13 cellular contexts compared by ENCODE assay signal in genomic region chr14:37587438-37587837, GRCh38. TPM values are rescaled to one million over a fixed set of nuclear protein-coding genes. Genes with fewer than 3 reads are reported as not detected.
A peak's percentile ranks its signal among the peaks of the same experiment; 100 is the strongest.
DNase-seq lines count a peak whose midpoint lies in the region; ATAC-seq, FAIRE-seq and TF ChIP-seq lines count a peak whose summit lies in the region.
"Had no signal": no experiment of that assay in that cellular context is flagged by ENCODE, and none has a peak within 500 bp of the region (broad histone marks: within the 10 kb centered on the region; RNA-seq: fewer than 3 reads in every experiment).

No MANE protein-coding gene starts in this region.

- H4K91ac ChIP-seq in trophoblast cell (ENCODE audit: low read depth, low read length) = no peak overlapping the region

- no peak overlapping the region for H3K27ac Mint-ChIP-seq in GM23338
- H3K27ac Mint-ChIP-seq: activated naive CD8-positive, alpha-beta T cell treated with anti-CD3 and anti-CD28 coated beads, Interleukin-2, amount 10 ng/mL, durations not matched to agents 7 days and 5 days; CD8-positive, alpha-beta memory T cell had no signal

- no peak overlapping the region for H3K14ac ChIP-seq in trophoblast cell (ENCODE audit: low read length)

- H3K9ac ChIP-seq in endothelial cell of umbilical vein (replicated peaks; ENCODE audit: extremely low read depth, insufficient read depth, low read length) = no peak overlapping the region
- no peak overlapping the region for H3K9ac ChIP-seq in trophoblast cell (ENCODE audit: low read length)

- peaks cover 56% of the 10 kb centered on the region for H3K4me1 Mint-ChIP-seq in GM23338
- H3K4me1 Mint-ChIP-seq: activated naive CD8-positive, alpha-beta T cell treated with anti-CD3 and anti-CD28 coated beads, Interleukin-2, amount 10 ng/mL, durations not matched to agents 7 days and 5 days; CD8-positive, alpha-beta memory T cell had no signal

- ATAC-seq in GM23338 = no peak
- ATAC-seq: naive thymus-derived CD4-positive, alpha-beta T cell had no signal

- no peak overlapping the region for H3K27ac ChIP-seq in GM23338 (ENCODE audit: low read depth)
- no peak overlapping the region for H3K27ac ChIP-seq in endothelial cell of umbilical vein (ENCODE audit: insufficient read depth, low read depth, low read length)
- no peak overlapping the region for H3K27ac ChIP-seq in trophoblast cell (ENCODE audit: low read depth, low read length)
- H3K27ac ChIP-seq: skin epidermis, testis had no signal

- H3K23ac ChIP-seq in trophoblast cell (ENCODE audit: low read length) = no peak overlapping the region

- H3K9me2 ChIP-seq in GM23338 (ENCODE audit: insufficient read depth) = no peaks in the 10 kb centered on the region

- no CpG with 5 or more reads among the region's 5 CpGs for WGBS in trophoblast cell (ENCODE audit: extremely low coverage, insufficient coverage, insufficient read length)

- no peak overlapping the region for H2BK5ac ChIP-seq in trophoblast cell (ENCODE audit: low read depth, low read length, poor library complexity)

- H3K18ac ChIP-seq in trophoblast cell (ENCODE audit: low read length) = no peak overlapping the region

- BruUV-seq in endothelial cell of umbilical vein (replicated peaks; lab: Mats Ljungman, UMichigan) = no TSS peak

- CTCF ChIA-PET in endothelial cell of umbilical vein (lab: Charles Lee) = interaction anchor here (1.0 to 2.5 kb wide), 3 partner anchors 10 to 21 kb away, joined by 3 to 11 read pairs (median 3); no protein-coding TSS in a partner anchor

- no peak overlapping the region for H4K8ac ChIP-seq in trophoblast cell (ENCODE audit: low read depth, low read length)

- peaks cover 24% of the 10 kb centered on the region for H4K20me1 ChIP-seq in GM23338 (replicated peaks; ENCODE audit: insufficient read depth)
- peaks cover 6% of the 10 kb centered on the region for H4K20me1 ChIP-seq in endothelial cell of umbilical vein (replicated peaks; ENCODE audit: control insufficient read depth, extremely low read depth, insufficient read depth, low read length)

- H2BK12ac ChIP-seq in trophoblast cell (ENCODE audit: low read length) = no peak overlapping the region

- peak overlapping the region; percentile 75 for H3K4me3 ChIP-seq in GM23338
- H3K4me3 ChIP-seq in endothelial cell of umbilical vein (replicated peaks in 1 of 3; ENCODE audit: insufficient read depth in 1 of 3, low read depth in 1 of 3, low read length in 3 of 3) = no peak overlapping the region
- H3K4me3 ChIP-seq in trophoblast cell (ENCODE audit: low read depth, low read length) = no peak overlapping the region
- H3K4me3 ChIP-seq: skin epidermis had no signal

- H3K4ac ChIP-seq in trophoblast cell (ENCODE audit: low read depth, low read length) = no peak overlapping the region

- no peaks in the 10 kb centered on the region for H3K36me3 Mint-ChIP-seq in GM23338 (ENCODE audit: low read depth)
- H3K36me3 Mint-ChIP-seq: activated naive CD8-positive, alpha-beta T cell treated with anti-CD3 and anti-CD28 coated beads, Interleukin-2, amount 10 ng/mL, durations not matched to agents 7 days and 5 days had no signal

- intact Hi-C loops in endothelial cell of umbilical vein (cut with micrococcal nuclease) = no loop called here

- H3F3A ChIP-seq in GM23338 (replicated peaks; ENCODE audit: low read depth) = peaks cover 6% of the 10 kb centered on the region

- H3K9me3 ChIP-seq in endothelial cell of umbilical vein (replicated peaks; ENCODE audit: control insufficient read depth, insufficient read depth, low read length) (no peaks in the 10 kb centered on the region), trophoblast cell (ENCODE audit: insufficient read depth, low read depth, low read length) (peaks cover 14% of the 10 kb centered on the region)
- H3K9me3 ChIP-seq: testis had no signal

- DNase-seq in GM23338 (ENCODE audit: low spot score) = no peak
- DNase-seq in NCI-H1092 treated with DMSO at 0.1 percent for 48 hours (lab: John Stamatoyannopoulos, UW) = peak; percentile 88
- DNase-seq in endothelial cell of umbilical vein (ENCODE audit: low read depth, low spot score) = peak; percentile 55
- no peak for DNase-seq in trophoblast cell
- no peak for DNase-seq in cerebellum (ENCODE audit: low spot score)
- DNase-seq in globus pallidus (ENCODE audit: low spot score) = no peak
- DNase-seq in T-helper 9 cell = no peak
- DNase-seq: activated naive CD8-positive, alpha-beta T cell treated with anti-CD3 and anti-CD28 coated beads, Interleukin-2, amount 10 ng/mL, durations not matched to agents 7 days and 5 days; CD8-positive, alpha-beta memory T cell; naive thymus-derived CD4-positive, alpha-beta T cell; SIG-M5; testis had no signal

- TF ChIP-seq CTCF in GM23338 (conservative IDR thresholded peaks at IDR 0.05; ENCODE audit: low read depth in 2 of 2) = no peak
- no peak for TF ChIP-seq CTCF in endothelial cell of umbilical vein (IDR thresholded peaks at IDR 0.05; ENCODE audit: extremely low read depth in 1 of 2, insufficient read depth in 1 of 2, low read depth in 1 of 2, low read length in 2 of 2)

- H3K36me3 ChIP-seq in GM23338 (ENCODE audit: insufficient read depth) (no peaks in the 10 kb centered on the region), endothelial cell of umbilical vein (ENCODE audit: control insufficient read depth in 2 of 2, extremely low read depth in 1 of 2, insufficient read depth in 2 of 2, low read length in 2 of 2) (no peaks in the 10 kb centered on the region), trophoblast cell (ENCODE audit: control insufficient read depth in 1 of 2, insufficient read depth in 2 of 2, low read length in 2 of 2) (no peaks in the 10 kb centered on the region)

- dilution Hi-C loops in endothelial cell of umbilical vein (cut with MboI; ENCODE audit: extremely low pct_ligation_motif_present, low sequenced_read_pairs) = no loop called here

- no peaks in the 10 kb centered on the region; the same call in 2 of the 3 replicates for H3K9me3 Mint-ChIP-seq in GM23338

- H4K12ac ChIP-seq in trophoblast cell (ENCODE audit: low read depth, low read length) = no peak overlapping the region

- H3K4me1 ChIP-seq in GM23338 (ENCODE audit: insufficient read depth) (peaks cover 70% of the 10 kb centered on the region), endothelial cell of umbilical vein (ENCODE audit: control insufficient read depth, extremely low read depth, insufficient read depth, low read length) (peaks cover 14% of the 10 kb centered on the region), trophoblast cell (ENCODE audit: control insufficient read depth in 1 of 2, insufficient read depth in 2 of 2, low read length in 2 of 2) (peaks cover 20 to 26% of the 10 kb centered on the region in 2 experiments)
- H3K4me1 ChIP-seq: testis had no signal

- H2BK120ac ChIP-seq in trophoblast cell (ENCODE audit: insufficient read depth, low read length, poor library complexity) = no peak overlapping the region

- POLR2A ChIA-PET in endothelial cell of umbilical vein (lab: Charles Lee) = no interaction called here

- H2AFZ ChIP-seq in GM23338 = peak overlapping the region; percentile 73; the same call in 1 of the 2 replicates
- H2AFZ ChIP-seq in endothelial cell of umbilical vein (ENCODE audit: low read depth, low read length) = no peak overlapping the region
- H2AFZ ChIP-seq in trophoblast cell (ENCODE audit: insufficient read depth, low read length, poor library complexity) = no peak overlapping the region

- no peak for FAIRE-seq in endothelial cell of umbilical vein (lab: Jason Lieb, UNC)

- H3K4me3 Mint-ChIP-seq in GM23338 = peak overlapping the region; percentile 73
- H3K4me3 Mint-ChIP-seq: activated naive CD8-positive, alpha-beta T cell treated with anti-CD3 and anti-CD28 coated beads, Interleukin-2, amount 10 ng/mL, durations not matched to agents 7 days and 5 days; CD8-positive, alpha-beta memory T cell; naive thymus-derived CD4-positive, alpha-beta T cell had no signal

- peaks cover 100% of the 10 kb centered on the region for H3K27me3 ChIP-seq in GM23338 (ENCODE audit: insufficient read depth)
- H3K27me3 ChIP-seq in endothelial cell of umbilical vein (ENCODE audit: control insufficient read depth in 2 of 2, insufficient read depth in 2 of 2, low read length in 2 of 2) = peaks cover 77 to 98% of the 10 kb centered on the region in 2 experiments
- peaks cover 70% of the 10 kb centered on the region for H3K27me3 ChIP-seq in trophoblast cell (ENCODE audit: insufficient read depth, low read length)

- H3K79me2 ChIP-seq in GM23338 (replicated peaks; ENCODE audit: insufficient read depth) (no peaks in the 10 kb centered on the region), endothelial cell of umbilical vein (ENCODE audit: control insufficient read depth, insufficient read depth, low read length) (no peaks in the 10 kb centered on the region), trophoblast cell (ENCODE audit: control insufficient read depth, insufficient read depth, low read length, poor library complexity) (no peaks in the 10 kb centered on the region)

- H2AK5ac ChIP-seq in trophoblast cell (ENCODE audit: low read length) = no peak overlapping the region

- peaks cover 97% of the 10 kb centered on the region for H3K27me3 Mint-ChIP-seq in GM23338 (ENCODE audit: insufficient read depth, low read depth, poor library complexity)

- H3K4me2 ChIP-seq in GM23338 = peak overlapping the region; percentile 93
- H3K4me2 ChIP-seq in endothelial cell of umbilical vein (ENCODE audit: insufficient read depth, low read length) = no peak overlapping the region
- H3K4me2 ChIP-seq in trophoblast cell (ENCODE audit: low read length) = peak overlapping the region; percentile 72

- no peaks in the 10 kb centered on the region for H3K9me1 ChIP-seq in endothelial cell of umbilical vein (replicated peaks; ENCODE audit: control insufficient read depth, extremely low read depth, insufficient read depth, low read length)

- TF ChIP-seq POLR2A in endothelial cell of umbilical vein (IDR thresholded peaks at IDR 0.05; ENCODE audit: low read depth, low read length) = no peak

- no peaks in the 10 kb centered on the region for H3K79me1 ChIP-seq in trophoblast cell (ENCODE audit: low read length)

RNA-seq across cellular contexts. Expression of gene FOXA1, which starts 7.6 kb away (rescaled TPM):
- 1.8 TPM in 1 of 2 replicates, not detected in the other for total RNA-seq in GM23338 (2014; rRNA removed; shearing (Covaris generic))
- polyA plus RNA-seq in GM23338 (2016; fragmentation: Nextera tagmentation; extraction: Ambion mirVana) (0.12 TPM in 1 of 2 replicates, not detected in the other), endothelial cell of umbilical vein (0.06 TPM in 1 of 2 replicates, not detected in the other)
- total RNA-seq in endothelial cell of umbilical vein (not detected in 2 replicates), cerebellum (not detected)
- 0.03 TPM in 2 replicates for polyA plus RNA-seq in endothelial cell of umbilical vein (2011; cell fraction: cytosol; rRNA removed)
- polyA plus RNA-seq in endothelial cell of umbilical vein (2011; cell fraction: nucleus; rRNA removed) = 0.04 TPM in 1 of 2 replicates, not detected in the other
- polyA plus RNA-seq in endothelial cell of umbilical vein (2012) = 0.25 and 0.62 TPM in 2 replicates
- polyA minus RNA-seq in endothelial cell of umbilical vein = not detected in 2 replicates
- polyA minus RNA-seq in endothelial cell of umbilical vein (2011; cell fraction: cytosol; rRNA and poly(A)+ RNA removed) = 4.9 TPM
- polyA minus RNA-seq in endothelial cell of umbilical vein (2011; cell fraction: nucleus; rRNA and poly(A)+ RNA removed) = not detected in 2 replicates
- 2.5 and 2.7 TPM in 2 replicates for polyA plus RNA-seq in trophoblast cell (2013)
- total RNA-seq: activated naive CD8-positive, alpha-beta T cell treated with anti-CD3 and anti-CD28 coated beads, Interleukin-2, amount 10 ng/mL, durations not matched to agents 7 days and 5 days; naive thymus-derived CD4-positive, alpha-beta T cell had no signal
- polyA plus RNA-seq: CD8-positive, alpha-beta memory T cell; naive thymus-derived CD4-positive, alpha-beta T cell had no signal

RNA-seq across cellular contexts. Expression of gene TTC6, which starts 8.0 kb away (rescaled TPM):
- not detected in 2 replicates for total RNA-seq in GM23338 (2014; rRNA removed; shearing (Covaris generic))
- polyA plus RNA-seq in GM23338 (2016; fragmentation: Nextera tagmentation; extraction: Ambion mirVana) (0.31 and 0.37 TPM in 2 replicates), endothelial cell of umbilical vein (not detected in 2 replicates)
- total RNA-seq in endothelial cell of umbilical vein (0.75 TPM in 1 of 2 replicates, not detected in the other), cerebellum (2.4 TPM)
- polyA plus RNA-seq in endothelial cell of umbilical vein (2011; cell fraction: cytosol; rRNA removed) = not detected in 2 replicates
- 0.06 and 0.37 TPM in 2 replicates for polyA plus RNA-seq in endothelial cell of umbilical vein (2011; cell fraction: nucleus; rRNA removed)
- 0.07 TPM in 1 of 2 replicates, not detected in the other for polyA plus RNA-seq in endothelial cell of umbilical vein (2012)
- not detected in 2 replicates for polyA minus RNA-seq in endothelial cell of umbilical vein
- polyA minus RNA-seq in endothelial cell of umbilical vein (2011; cell fraction: cytosol; rRNA and poly(A)+ RNA removed) = not detected
- 0.19 and 0.29 TPM in 2 replicates for polyA minus RNA-seq in endothelial cell of umbilical vein (2011; cell fraction: nucleus; rRNA and poly(A)+ RNA removed)
- polyA plus RNA-seq in trophoblast cell (2013) = 0.10 and 0.11 TPM in 2 replicates
- total RNA-seq: activated naive CD8-positive, alpha-beta T cell treated with anti-CD3 and anti-CD28 coated beads, Interleukin-2, amount 10 ng/mL, durations not matched to agents 7 days and 5 days; CD8-positive, alpha-beta memory T cell; naive thymus-derived CD4-positive, alpha-beta T cell had no signal
- polyA plus RNA-seq: CD8-positive, alpha-beta memory T cell; naive thymus-derived CD4-positive, alpha-beta T cell had no signal

Comparison
In these comparisons a context has a peak if more than half of its experiments do, and no peak if none do; other contexts are left out.
1. DNase-seq: peak in NCI-H1092 treated with DMSO at 0.1 percent for 48 hours (single experiment) and endothelial cell of umbilical vein (single experiment); none in GM23338 (single experiment), trophoblast cell (0 of 2), cerebellum (single experiment), globus pallidus (single experiment) and T-helper 9 cell (single experiment).